Comparison of ENCODE assay signal across 1 cellular context in genomic region chr1:61320575-61320974, GRCh38.
TF ChIP-seq lines count a peak whose summit lies in the region.

No MANE protein-coding gene starts in this region.

TF ChIP-seq in SK-N-SH, 30 proteins besides CTCF, POLR2A, EP300 and RAD21 (continued from another document):
- TF ChIP-seq FOSL2 (IDR thresholded peaks at IDR 0.05; ENCODE audit: borderline replicate concordance, low read depth) (no peak), MXI1 (IDR thresholded peaks at IDR 0.05; ENCODE audit: low read depth, low read length) (0 out of 2 replicates have a peak, but pooled peaks have one; percentile 17), TEAD4 (IDR thresholded peaks at IDR 0.05; ENCODE audit: borderline replicate concordance, insufficient read depth) (no peak), FOXJ3 (CRISPR knock-in tag; IDR thresholded peaks at IDR 0.05) (0 out of 2 replicates have a peak, but pooled peaks have one; percentile 62), GATA2 (CRISPR knock-in tag; IDR thresholded peaks at IDR 0.05) (peak; percentile 92), IRF3 (IDR thresholded peaks at IDR 0.05; ENCODE audit: low read depth, low read length) (no peak), NRF1 (IDR thresholded peaks at IDR 0.05; ENCODE audit: low read depth, low read length) (no peak), MAX (IDR thresholded peaks at IDR 0.05; ENCODE audit: low read depth) (no peak)
